ENCODE assay signal across 8 cellular contexts in genomic region chr2:25042321-25043240, GRCh38. TPM values are rescaled to one million over a fixed set of nuclear protein-coding genes. Genes with fewer than 3 reads are reported as not detected.
A peak's percentile ranks its signal among the peaks of the same experiment; 100 is the strongest.
DNase-seq lines count a peak whose midpoint lies in the region; ATAC-seq and TF ChIP-seq lines count a peak whose summit lies in the region.

No MANE protein-coding gene starts in this region.

- H3K4me1 ChIP-seq in esophagus muscularis mucosa (peaks cover 20 to 29% (median 25%) of the 10 kb centered on the region in 4 donors), uterus (peaks cover 0 to 5% of the 10 kb centered on the region in 2 donors)

- no peaks in the 10 kb centered on the region for H3K9me3 Mint-ChIP-seq in activated CD4-positive, alpha-beta memory T cell treated with anti-CD3 and anti-CD28 coated beads, Interleukin-2, amount 10 ng/mL, durations not matched to agents 7 days and 5 days

- H3K9me3 ChIP-seq in esophagus muscularis mucosa = no peaks in the 10 kb centered on the region
- no peaks in the 10 kb centered on the region for H3K9me3 ChIP-seq in uterus

- H3K36me3 ChIP-seq in esophagus muscularis mucosa (no peaks in the 10 kb centered on the region), uterus (no peaks in the 10 kb centered on the region)

- TF ChIP-seq CTCF in esophagus muscularis mucosa (IDR thresholded peaks at IDR 0.05) = no peak
- TF ChIP-seq CTCF in uterus (IDR thresholded peaks at IDR 0.05) = no peak

- TF ChIP-seq EP300 in Ishikawa (IDR thresholded peaks at IDR 0.05; ENCODE audit: borderline replicate concordance) = no peak
- no peak for TF ChIP-seq EP300 in esophagus muscularis mucosa (IDR thresholded peaks at IDR 0.05)

- peak; percentile 20 for ATAC-seq in GM18519 (IDR thresholded peaks at IDR 0.05; ENCODE audit: low FRiP score, unreplicated experiment)
- no peak for ATAC-seq in GM19397 (IDR thresholded peaks at IDR 0.05; ENCODE audit: unreplicated experiment)

- H3K4me3 ChIP-seq in esophagus muscularis mucosa = peak overlapping the region; percentile 74 to 87 (median 80)
- peak overlapping the region; percentile 41 to 71 for H3K4me3 ChIP-seq in uterus

- H3K27me3 ChIP-seq in esophagus muscularis mucosa (no peaks in the 10 kb centered on the region), uterus (no peaks in the 10 kb centered on the region)

- H3K4me3 Mint-ChIP-seq in activated CD4-positive, alpha-beta memory T cell treated with anti-CD3 and anti-CD28 coated beads, Interleukin-2, amount 10 ng/mL, durations not matched to agents 7 days and 5 days = peak overlapping the region; percentile 70

- DNase-seq in AG08395 (ENCODE audit: low spot score) (peak; percentile 33), esophagus muscularis mucosa (ENCODE audit: extremely low spot score) (no peak), myocyte (ENCODE audit: low read depth) (peak; percentile 29), uterus (no peak)
- DNase-seq in activated CD4-positive, alpha-beta memory T cell treated with anti-CD3 and anti-CD28 coated beads, Interleukin-2, amount 10 ng/mL, durations not matched to agents 7 days and 5 days = peak; percentile 17

- CTCF ChIA-PET in activated CD4-positive, alpha-beta memory T cell treated with anti-CD3 and anti-CD28 coated beads, Interleukin-2, amount 10 ng/mL, durations not matched to agents 7 days and 5 days (lab: Charles Lee) = interaction anchor here (1.4 kb wide), 1 partner anchor 67 kb away, joined by 3 read pairs; no protein-coding TSS in a partner anchor

- no peak for TF ChIP-seq RAD21 in Ishikawa (IDR thresholded peaks at IDR 0.05; ENCODE audit: low read depth)

- H3K27me3 Mint-ChIP-seq in activated CD4-positive, alpha-beta memory T cell treated with anti-CD3 and anti-CD28 coated beads, Interleukin-2, amount 10 ng/mL, durations not matched to agents 7 days and 5 days = peaks cover 49% of the 10 kb centered on the region

- H3K4me1 Mint-ChIP-seq in activated CD4-positive, alpha-beta memory T cell treated with anti-CD3 and anti-CD28 coated beads, Interleukin-2, amount 10 ng/mL, durations not matched to agents 7 days and 5 days = peaks cover 28% of the 10 kb centered on the region

- 1% methylated on average over 16 of the region's 76 CpGs for WGBS in esophagus muscularis mucosa

- H3K36me3 Mint-ChIP-seq in activated CD4-positive, alpha-beta memory T cell treated with anti-CD3 and anti-CD28 coated beads, Interleukin-2, amount 10 ng/mL, durations not matched to agents 7 days and 5 days (ENCODE audit: low read depth) = no peaks in the 10 kb centered on the region

- POLR2A ChIA-PET in activated CD4-positive, alpha-beta memory T cell treated with anti-CD3 and anti-CD28 coated beads, Interleukin-2, amount 10 ng/mL, durations not matched to agents 7 days and 5 days (lab: Charles Lee) = interaction anchor here (1.2 kb wide), 1 partner anchor 65 kb away, joined by 3 read pairs; no protein-coding TSS in a partner anchor

- H3K27ac ChIP-seq in esophagus muscularis mucosa (replicated peaks in 1 of 4) (peak overlapping the region; percentile 83 to 91 (median 87)), uterus (peak overlapping the region; percentile 42 to 68)

- intact Hi-C loops in esophagus muscularis mucosa (cut with DNase I) = loop anchor here (5.0 kb wide), 2 partner anchors 65 to 85 kb away; no protein-coding TSS in a partner anchor
- intact Hi-C loops in uterus (cut with DNase I; ENCODE audit: low total_unique reads) = loop anchor here (10.0 kb wide), 1 partner anchor 68 kb away; the partner anchor contains the start of gene DNAJC27

- no peak overlapping the region for H3K27ac Mint-ChIP-seq in activated CD4-positive, alpha-beta memory T cell treated with anti-CD3 and anti-CD28 coated beads, Interleukin-2, amount 10 ng/mL, durations not matched to agents 7 days and 5 days

- TF ChIP-seq POLR2A in esophagus muscularis mucosa (IDR thresholded peaks at IDR 0.05; ENCODE audit: low read depth) = no peak
- TF ChIP-seq POLR2A in uterus (IDR thresholded peaks at IDR 0.05) = peak in 1 of 2 donors; percentile 9

TF ChIP-seq in Ishikawa, 13 proteins besides CTCF, POLR2A, EP300 and RAD21:
- TF ChIP-seq NFIC (IDR thresholded peaks at IDR 0.05) = peak; percentile 64; the same call in 1 of the 2 replicates
- TF ChIP-seq, protein P1, sequence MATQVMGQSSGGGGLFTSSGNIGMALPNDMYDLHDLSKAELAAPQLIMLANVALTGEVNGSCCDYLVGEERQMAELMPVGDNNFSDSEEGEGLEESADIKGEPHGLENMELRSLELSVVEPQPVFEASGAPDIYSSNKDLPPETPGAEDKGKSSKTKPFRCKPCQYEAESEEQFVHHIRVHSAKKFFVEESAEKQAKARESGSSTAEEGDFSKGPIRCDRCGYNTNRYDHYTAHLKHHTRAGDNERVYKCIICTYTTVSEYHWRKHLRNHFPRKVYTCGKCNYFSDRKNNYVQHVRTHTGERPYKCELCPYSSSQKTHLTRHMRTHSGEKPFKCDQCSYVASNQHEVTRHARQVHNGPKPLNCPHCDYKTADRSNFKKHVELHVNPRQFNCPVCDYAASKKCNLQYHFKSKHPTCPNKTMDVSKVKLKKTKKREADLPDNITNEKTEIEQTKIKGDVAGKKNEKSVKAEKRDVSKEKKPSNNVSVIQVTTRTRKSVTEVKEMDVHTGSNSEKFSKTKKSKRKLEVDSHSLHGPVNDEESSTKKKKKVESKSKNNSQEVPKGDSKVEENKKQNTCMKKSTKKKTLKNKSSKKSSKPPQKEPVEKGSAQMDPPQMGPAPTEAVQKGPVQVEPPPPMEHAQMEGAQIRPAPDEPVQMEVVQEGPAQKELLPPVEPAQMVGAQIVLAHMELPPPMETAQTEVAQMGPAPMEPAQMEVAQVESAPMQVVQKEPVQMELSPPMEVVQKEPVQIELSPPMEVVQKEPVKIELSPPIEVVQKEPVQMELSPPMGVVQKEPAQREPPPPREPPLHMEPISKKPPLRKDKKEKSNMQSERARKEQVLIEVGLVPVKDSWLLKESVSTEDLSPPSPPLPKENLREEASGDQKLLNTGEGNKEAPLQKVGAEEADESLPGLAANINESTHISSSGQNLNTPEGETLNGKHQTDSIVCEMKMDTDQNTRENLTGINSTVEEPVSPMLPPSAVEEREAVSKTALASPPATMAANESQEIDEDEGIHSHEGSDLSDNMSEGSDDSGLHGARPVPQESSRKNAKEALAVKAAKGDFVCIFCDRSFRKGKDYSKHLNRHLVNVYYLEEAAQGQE (IDR thresholded peaks at IDR 0.05; ENCODE audit: low read depth) = no peak

RNA-seq across cellular contexts. Expression of gene EFR3B, which starts 0.7 kb away (rescaled TPM):
- total RNA-seq in activated CD4-positive, alpha-beta memory T cell treated with anti-CD3 and anti-CD28 coated beads, Interleukin-2, amount 10 ng/mL, durations not matched to agents 7 days and 5 days = not detected
- total RNA-seq in esophagus muscularis mucosa (1 to 10 TPM in 2 of 4 donors, under 1 TPM in 2; 0.65 to 2.9 (median 1.00) TPM), myocyte (0.26 and 0.45 TPM in 2 replicates), uterus (1 to 10 TPM in 2 of 4 donors, under 1 TPM in 1, not detected in 1; under 0.01 to 6.1 (median 1.3) TPM)
- polyA plus RNA-seq in myocyte (2012) = 1.1 TPM

Comparison
In these comparisons a context has a peak if more than half of its experiments do, and no peak if none do; other contexts are left out.
1. DNase-seq: peak in AG08395 (single experiment), activated CD4-positive, alpha-beta memory T cell treated with anti-CD3 and anti-CD28 coated beads, Interleukin-2, amount 10 ng/mL, durations not matched to agents 7 days and 5 days (single experiment) and myocyte (single experiment); none in esophagus muscularis mucosa (single experiment) and uterus (0 of 2).